In genomic region chr18:36786686-36787085, GRCh38 we compare ENCODE assay signal across 12 cellular contexts. TPM values are rescaled to one million over a fixed set of nuclear protein-coding genes. Genes with fewer than 3 reads are reported as not detected.
DNase-seq lines count a peak whose midpoint lies in the region; ATAC-seq and TF ChIP-seq lines count a peak whose summit lies in the region.
"Had no signal": no experiment of that assay in that cellular context is flagged by ENCODE, and none has a peak within 500 bp of the region (broad histone marks: within the 10 kb centered on the region; RNA-seq: fewer than 3 reads in every experiment).

No MANE protein-coding gene starts in this region.

- no peaks in the 10 kb centered on the region for H3K9me3 Mint-ChIP-seq in immature natural killer cell

- H3K4me3 Mint-ChIP-seq in immature natural killer cell, result no peak overlapping the region
- H3K4me3 Mint-ChIP-seq: activated CD8-positive, alpha-beta T cell treated with anti-CD3 and anti-CD28 coated beads for 36 hours; stimulated activated naive CD8-positive, alpha-beta T cell treated with anti-CD3 and anti-CD28 coated beads, Interleukin-15, amount 100 ng/mL, for 72 hours had no signal

- H3K4me3 ChIP-seq in epithelial cell of esophagus (ENCODE audit: low read length), result no peak overlapping the region
- H3K4me3 ChIP-seq in lung, result no peak overlapping the region
- no peak overlapping the region for H3K4me3 ChIP-seq in aorta (ENCODE audit: low read length in 2 of 2)
- H3K4me3 ChIP-seq: SJSA1 had no signal

- DNase-seq in epithelial cell of esophagus (ENCODE audit: low read depth) (peak; percentile 64), lung (ENCODE audit: low spot score) (peak; percentile 59), aorta (peak; percentile 77 to 89), NCI-H2171 (lab: John Stamatoyannopoulos, UW) (no peak), immature natural killer cell (no peak)
- DNase-seq: activated CD8-positive, alpha-beta T cell treated with anti-CD3 and anti-CD28 coated beads for 36 hours; islet precursor cell; NCI-H1930; stimulated activated naive CD8-positive, alpha-beta T cell treated with anti-CD3 and anti-CD28 coated beads, Interleukin-15, amount 100 ng/mL, for 72 hours had no signal

- intact Hi-C loops in aorta (cut with DNase I), result no loop called here

- peaks cover 3 to 11% of the 10 kb centered on the region in 2 donors for H3K4me1 Mint-ChIP-seq in immature natural killer cell
- H3K4me1 Mint-ChIP-seq: stimulated activated naive CD8-positive, alpha-beta T cell treated with anti-CD3 and anti-CD28 coated beads, Interleukin-15, amount 100 ng/mL, for 72 hours had no signal

- no peak for TF ChIP-seq EP300 in Ishikawa (IDR thresholded peaks at IDR 0.05; ENCODE audit: borderline replicate concordance)

- WGBS in lung, 2 donors, result 67 to 81% methylated on average over 4 of the region's 4 CpGs
- WGBS in aorta, 2 donors, result 1 to 9% methylated on average over 4 of the region's 4 CpGs

- peaks cover 22 to 47% (median 38%) of the 10 kb centered on the region in 3 donors for H3K36me3 Mint-ChIP-seq in immature natural killer cell

- H3K9me3 ChIP-seq in lung (ENCODE audit: control insufficient read depth in 2 of 2, insufficient read depth in 1 of 2, low read length in 1 of 2), result no peaks in the 10 kb centered on the region
- H3K9me3 ChIP-seq in aorta (ENCODE audit: control insufficient read depth, low read length), result no peaks in the 10 kb centered on the region
- H3K9me3 ChIP-seq: SJSA1 had no signal

- TF ChIP-seq CTCF in epithelial cell of esophagus (IDR thresholded peaks at IDR 0.05; ENCODE audit: insufficient read depth, low read depth, low read length, missing control alignments), result no peak
- no peak for TF ChIP-seq CTCF in lung (IDR thresholded peaks at IDR 0.05; ENCODE audit: control extremely low read depth, extremely low read depth)

- no peak for TF ChIP-seq RAD21 in Ishikawa (IDR thresholded peaks at IDR 0.05; ENCODE audit: low read depth)

- ATAC-seq in lung (ENCODE audit: insufficient read depth, low FRiP score) (peak; percentile 55), aorta (ENCODE audit: low FRiP score) (peak; percentile 92), GM21528 (IDR thresholded peaks at IDR 0.05; ENCODE audit: low FRiP score, unreplicated experiment) (no peak)
- ATAC-seq: activated CD8-positive, alpha-beta T cell treated with anti-CD3 and anti-CD28 coated beads for 36 hours; stimulated activated naive CD8-positive, alpha-beta T cell treated with anti-CD3 and anti-CD28 coated beads, Interleukin-15, amount 100 ng/mL, for 72 hours had no signal

- H3K4me1 ChIP-seq in lung (ENCODE audit: control insufficient read depth in 2 of 2, insufficient read depth in 2 of 2, low read length in 2 of 2) (peaks cover 3 to 4% of the 10 kb centered on the region in 2 donors), aorta (ENCODE audit: control insufficient read depth in 1 of 2, insufficient read depth in 2 of 2, low read length in 2 of 2) (peaks cover 0 to 3% of the 10 kb centered on the region in 2 donors)

- no peaks in the 10 kb centered on the region for H3K27me3 ChIP-seq in lung (ENCODE audit: control insufficient read depth, insufficient read depth)
- H3K27me3 ChIP-seq in aorta (ENCODE audit: control insufficient read depth in 1 of 2, insufficient read depth in 2 of 2, low read length in 1 of 2), result no peaks in the 10 kb centered on the region
- H3K27me3 ChIP-seq: SJSA1 had no signal

- no peak overlapping the region for H3K27ac ChIP-seq in lung (ENCODE audit: low read depth in 1 of 2, low read length in 1 of 2)
- H3K27ac ChIP-seq in aorta (ENCODE audit: low read depth in 1 of 2, low read length in 2 of 2), result peak overlapping the region; percentile 79 to 82
- H3K27ac ChIP-seq: SJSA1 had no signal

- peaks cover 0 to 1% (median 0%) of the 10 kb centered on the region in 3 donors for H3K27me3 Mint-ChIP-seq in immature natural killer cell (ENCODE audit: low read depth in 3 of 3)
- H3K27me3 Mint-ChIP-seq: activated CD8-positive, alpha-beta T cell treated with anti-CD3 and anti-CD28 coated beads for 36 hours; stimulated activated naive CD8-positive, alpha-beta T cell treated with anti-CD3 and anti-CD28 coated beads, Interleukin-15, amount 100 ng/mL, for 72 hours had no signal

- H3K36me3 ChIP-seq in lung (ENCODE audit: control insufficient read depth in 2 of 2, insufficient read depth in 2 of 2, low read length in 2 of 2) (peaks cover 3 to 11% of the 10 kb centered on the region in 2 donors), aorta (ENCODE audit: control insufficient read depth in 1 of 2, insufficient read depth in 2 of 2, low read length in 1 of 2) (peaks cover 0 to 2% of the 10 kb centered on the region in 2 donors)

- H3K27ac Mint-ChIP-seq in immature natural killer cell, result no peak overlapping the region
- H3K27ac Mint-ChIP-seq: activated CD8-positive, alpha-beta T cell treated with anti-CD3 and anti-CD28 coated beads for 36 hours; stimulated activated naive CD8-positive, alpha-beta T cell treated with anti-CD3 and anti-CD28 coated beads, Interleukin-15, amount 100 ng/mL, for 72 hours had no signal

TF ChIP-seq in Ishikawa, 13 proteins besides CTCF, POLR2A, EP300 and RAD21:
- TF ChIP-seq TCF12 (IDR thresholded peaks at IDR 0.05; ENCODE audit: low read depth), result no peak
- TF ChIP-seq CREB1 (IDR thresholded peaks at IDR 0.05; ENCODE audit: low read depth), result no peak
- TF ChIP-seq TEAD4 (IDR thresholded peaks at IDR 0.05), result peak; percentile 81
- TF ChIP-seq USF1 (IDR thresholded peaks at IDR 0.05), result no peak
- 0 out of 2 replicates have a peak, but pooled peaks have one; percentile 36 for TF ChIP-seq MAX (IDR thresholded peaks at IDR 0.05)
- TF ChIP-seq CEBPB (IDR thresholded peaks at IDR 0.05), result peak; percentile 97

RNA-seq across cellular contexts. Expression of gene TPGS2, which starts 42.1 kb away (rescaled TPM):
- total RNA-seq in lung (100 to 1,000 TPM in 1 of 2 donors, 10 to 100 TPM in 1; 69.9 to 122 TPM), aorta (10 to 100 TPM; 69.9 to 72.9 TPM)
- polyA plus RNA-seq in lung (10 to 100 TPM; 45.5 to 47.2 TPM), aorta (10 to 100 TPM; 70.6 to 83.2 TPM), immature natural killer cell (10 to 100 TPM; 62.9 to 79.3 (median 66.1) TPM)

RNA-seq across cellular contexts. Expression of gene KIAA1328, which starts 42.2 kb away (rescaled TPM):
- total RNA-seq in lung (10 to 100 TPM; 10.2 to 48.1 TPM), aorta (10 to 100 TPM; 19.6 to 21.1 TPM)
- polyA plus RNA-seq in lung (1 to 10 TPM; 2.8 to 3.8 TPM), aorta (1 to 10 TPM; 2.0 to 6.0 TPM), immature natural killer cell (10 to 100 TPM in 2 of 3 donors, 1 to 10 TPM in 1; 9.4 to 11.8 (median 10.2) TPM)

Comparison
In these comparisons a context has a peak if more than half of its experiments do, and no peak if none do; other contexts are left out.
1. DNase-seq: peak in epithelial cell of esophagus (single experiment), lung (single experiment) and aorta (2 of 2); none in NCI-H2171 (single experiment) and immature natural killer cell (0 of 3).
2. H3K27ac ChIP-seq: peak in aorta (2 of 2); none in lung (0 of 2).